ENCODE assay signal across 20 cellular contexts in genomic region chr15:65333441-65333820, GRCh38. TPM values are rescaled to one million over a fixed set of nuclear protein-coding genes. Genes with fewer than 3 reads are reported as not detected.
A peak's percentile ranks its signal among the peaks of the same experiment; 100 is the strongest.
DNase-seq lines count a peak whose midpoint lies in the region; ATAC-seq, FAIRE-seq and TF ChIP-seq lines count a peak whose summit lies in the region.
"Had no signal": no experiment of that assay in that cellular context is flagged by ENCODE, and none has a peak within 500 bp of the region (broad histone marks: within the 10 kb centered on the region; RNA-seq: fewer than 3 reads in every experiment).

No MANE protein-coding gene starts in this region.

- H3K4me3 ChIP-seq in BLaER1 (no peak overlapping the region), H7 (ENCODE audit: insufficient read depth, low read depth, low read length) (no peak overlapping the region), astrocyte (ENCODE audit: insufficient read depth, low read depth, low read length) (no peak overlapping the region), mesenchymal stem cell (ENCODE audit: insufficient read depth in 1 of 2, low read depth in 1 of 2, low read length in 2 of 2) (no peak overlapping the region), heart left ventricle (no peak overlapping the region)
- H3K4me3 ChIP-seq: PC-9 had no signal

- TF ChIP-seq POLR2A in heart left ventricle (IDR thresholded peaks at IDR 0.05): no peak

- no peak overlapping the region for H3K4ac ChIP-seq in mesenchymal stem cell (ENCODE audit: low read depth in 1 of 2, low read length in 2 of 2)

- no peak overlapping the region for H3K9ac ChIP-seq in BLaER1
- H3K9ac ChIP-seq in astrocyte (ENCODE audit: low read length): no peak overlapping the region
- H3K9ac ChIP-seq in mesenchymal stem cell (ENCODE audit: low read length): no peak overlapping the region

- no peaks in the 10 kb centered on the region for H3K79me1 ChIP-seq in mesenchymal stem cell (replicated peaks; ENCODE audit: low read length, poor library complexity, severe bottlenecking)

- no peak overlapping the region for H2BK5ac ChIP-seq in mesenchymal stem cell (ENCODE audit: low read depth, low read length, poor library complexity, severe bottlenecking)

- H4K20me1 ChIP-seq in BLaER1 (no peaks in the 10 kb centered on the region; the same call in 1 of the 2 replicates), astrocyte (ENCODE audit: insufficient read depth, low read length) (no peaks in the 10 kb centered on the region)

- H3K36me3 Mint-ChIP-seq in astrocyte (ENCODE audit: low read depth, unreplicated experiment): peaks cover 4% of the 10 kb centered on the region

- H3K36me3 ChIP-seq in BLaER1: no peaks in the 10 kb centered on the region
- H3K36me3 ChIP-seq in H7 (replicated peaks; ENCODE audit: control insufficient read depth, insufficient read depth, low read length): peaks cover 1% of the 10 kb centered on the region
- no peaks in the 10 kb centered on the region for H3K36me3 ChIP-seq in astrocyte (ENCODE audit: insufficient read depth, low read length)
- H3K36me3 ChIP-seq in mesenchymal stem cell (ENCODE audit: control insufficient read depth in 1 of 2, insufficient read depth in 2 of 2, low read depth in 1 of 2, low read length in 2 of 2): peaks cover 0 to 7% of the 10 kb centered on the region in 2 experiments
- no peaks in the 10 kb centered on the region for H3K36me3 ChIP-seq in heart left ventricle

- H3K14ac ChIP-seq in mesenchymal stem cell (ENCODE audit: low read length in 2 of 2): no peak overlapping the region

- whole genome bisulfite sequencing in mesenchymal stem cell: 43% methylated on average over 5 of the region's 5 CpGs
- 81 to 92% (median 87%) methylated on average over 5 of the region's 5 CpGs for WGBS in heart left ventricle, 4 donors

- FAIRE-seq in astrocyte (lab: Jason Lieb, UNC): no peak
- FAIRE-seq: GM19239 had no signal

- no peak for ATAC-seq in heart left ventricle

- H3K18ac ChIP-seq in mesenchymal stem cell (ENCODE audit: low read depth in 1 of 2, low read length in 2 of 2): no peak overlapping the region

- no peak overlapping the region for H3K23ac ChIP-seq in mesenchymal stem cell (ENCODE audit: low read length in 2 of 2)

- peak; percentile 57 for DNase-seq in H7
- no peak for DNase-seq in astrocyte (ENCODE audit: low read depth)
- DNase-seq in mesenchymal stem cell: no peak
- DNase-seq in DMS79 treated with DMSO at 0.1 percent for 48 hours (lab: John Stamatoyannopoulos, UW): no peak
- DNase-seq in HUDEP-2 (lab: John Stamatoyannopoulos, UW; ENCODE audit: unreplicated experiment in 76 of 76): no peak
- no peak for DNase-seq in heart left ventricle
- no peak for DNase-seq in NCI-H1092 treated with DMSO at 0.1 percent for 48 hours (lab: John Stamatoyannopoulos, UW)
- DNase-seq: AML-193; Calu3; CD4-positive, alpha-beta T cell; DND-41; GF-D8; Karpas-422; NCI-H187 treated with DMSO at 0.1 percent for 48 hours; NCI-H2227 treated with DMSO at 0.1 percent for 48 hours; PC-9; Right ventricle myocardium superior had no signal

- H3K4me3 Mint-ChIP-seq in astrocyte (ENCODE audit: unreplicated experiment): no peak overlapping the region
- H3K4me3 Mint-ChIP-seq: CD4-positive, alpha-beta T cell had no signal

- H3K9me3 ChIP-seq in BLaER1 (no peaks in the 10 kb centered on the region), astrocyte (ENCODE audit: insufficient read depth, low read depth, low read length) (no peaks in the 10 kb centered on the region), mesenchymal stem cell (ENCODE audit: control insufficient read depth, low read length) (no peaks in the 10 kb centered on the region), heart left ventricle (no peaks in the 10 kb centered on the region)

- no peak for TF ChIP-seq CTCF in astrocyte (IDR thresholded peaks at IDR 0.05; ENCODE audit: insufficient read depth, low read depth, low read length)
- no peak for TF ChIP-seq CTCF in heart left ventricle (IDR thresholded peaks at IDR 0.05)

- no peaks in the 10 kb centered on the region for H3K9me3 Mint-ChIP-seq in astrocyte (ENCODE audit: unreplicated experiment)
- H3K9me3 Mint-ChIP-seq: CD4-positive, alpha-beta T cell had no signal

- peak overlapping the region; percentile 18 for H3K27ac Mint-ChIP-seq in astrocyte (ENCODE audit: unreplicated experiment)
- H3K27ac Mint-ChIP-seq: CD4-positive, alpha-beta T cell had no signal

- intact Hi-C loops in heart left ventricle (cut with DNase I): loop anchor here in 1 of 10 donors (5.0 kb wide), 1 partner anchor 34 kb away; no protein-coding TSS in a partner anchor

- H3K27ac ChIP-seq in BLaER1: no peak overlapping the region
- no peak overlapping the region for H3K27ac ChIP-seq in astrocyte (ENCODE audit: low read depth, low read length)
- H3K27ac ChIP-seq in mesenchymal stem cell (ENCODE audit: low read length, poor library complexity, severe bottlenecking): no peak overlapping the region
- H3K27ac ChIP-seq in heart left ventricle: no peak overlapping the region
- H3K27ac ChIP-seq: PC-9 had no signal

- H3K4me1 Mint-ChIP-seq in astrocyte (ENCODE audit: low read depth, unreplicated experiment): peaks cover 7% of the 10 kb centered on the region

- H4K8ac ChIP-seq in mesenchymal stem cell (ENCODE audit: low read length): no peak overlapping the region

- H3K4me2 ChIP-seq in BLaER1 (peak overlapping the region; percentile 66), astrocyte (ENCODE audit: low read length) (no peak overlapping the region), mesenchymal stem cell (ENCODE audit: low read length, poor library complexity, severe bottlenecking) (no peak overlapping the region)
- H3K4me2 ChIP-seq: PC-9 had no signal

- no peak overlapping the region for H2BK12ac ChIP-seq in mesenchymal stem cell (ENCODE audit: low read length in 2 of 2)

- H3K4me1 ChIP-seq in BLaER1: peaks cover 66% of the 10 kb centered on the region
- no peaks in the 10 kb centered on the region for H3K4me1 ChIP-seq in astrocyte (ENCODE audit: insufficient read depth, low read length)
- H3K4me1 ChIP-seq in mesenchymal stem cell (ENCODE audit: control insufficient read depth, insufficient read depth, low read depth, low read length): peaks cover 17% of the 10 kb centered on the region
- no peaks in the 10 kb centered on the region for H3K4me1 ChIP-seq in heart left ventricle

- H3K27me3 Mint-ChIP-seq in astrocyte (ENCODE audit: low read depth, unreplicated experiment): peaks cover 27% of the 10 kb centered on the region

- H2AFZ ChIP-seq in astrocyte (ENCODE audit: low read depth, low read length) (no peak overlapping the region), mesenchymal stem cell (ENCODE audit: low read depth, low read length) (no peak overlapping the region)
- H2AFZ ChIP-seq: PC-9 had no signal

- H2BK15ac ChIP-seq in mesenchymal stem cell (ENCODE audit: low read depth, poor library complexity, severe bottlenecking): peak overlapping the region; percentile 74

- H3K79me2 ChIP-seq in astrocyte (ENCODE audit: insufficient read depth, low read length): no peaks in the 10 kb centered on the region

- no peak overlapping the region for H4K91ac ChIP-seq in mesenchymal stem cell (ENCODE audit: low read length)

- H2AK5ac ChIP-seq in mesenchymal stem cell (ENCODE audit: low read length, severe bottlenecking): no peak overlapping the region

- H3K27me3 ChIP-seq in BLaER1 (no peaks in the 10 kb centered on the region), H7 (ENCODE audit: control insufficient read depth, insufficient read depth, low read length) (no peaks in the 10 kb centered on the region), astrocyte (ENCODE audit: insufficient read depth, low read length) (peaks cover 18% of the 10 kb centered on the region), mesenchymal stem cell (ENCODE audit: control insufficient read depth in 1 of 2, insufficient read depth in 1 of 2, low read length in 2 of 2) (peaks cover 45 to 83% of the 10 kb centered on the region in 2 experiments), heart left ventricle (peaks cover 0 to 9% (median 0%) of the 10 kb centered on the region in 9 donors)

- no peak overlapping the region for H2BK120ac ChIP-seq in mesenchymal stem cell (ENCODE audit: low read depth, low read length)

RNA-seq across cellular contexts. Expression of gene RNU5B-1, which starts 29.0 kb away (rescaled TPM):
- not detected in 2 replicates for total RNA-seq in H7 (2014; rRNA removed; shearing (Covaris generic))
- total RNA-seq in astrocyte: 11.7 TPM in 1 of 2 replicates, not detected in the other
- not detected for polyA plus RNA-seq in mesenchymal stem cell (2013, experiment 1 of 2)
- polyA plus RNA-seq in mesenchymal stem cell (2013, experiment 2 of 2): not detected
- 10 to 100 TPM in 2 of 9 donors, not detected in 7; 18.6 to 30.4 TPM for total RNA-seq in heart left ventricle
- not detected for polyA plus RNA-seq in heart left ventricle
- total RNA-seq: H4, PC-9 had no signal

RNA-seq across cellular contexts. Expression of gene RNU5A-1, which starts 37.6 kb away (rescaled TPM):
- total RNA-seq in H7 (2014; rRNA removed; shearing (Covaris generic)): not detected in 2 replicates
- total RNA-seq in astrocyte (not detected in 2 replicates), heart left ventricle (not detected)
- not detected for polyA plus RNA-seq in mesenchymal stem cell (2013, experiment 1 of 2)
- not detected for polyA plus RNA-seq in mesenchymal stem cell (2013, experiment 2 of 2)
- not detected for polyA plus RNA-seq in heart left ventricle
- total RNA-seq: Calu3; CD4-positive, alpha-beta T cell; H4; PC-9; Right ventricle myocardium superior had no signal

RNA-seq across cellular contexts. Expression of gene IGDCC3, which starts 44.4 kb away (rescaled TPM):
- 38.3 and 39.7 TPM in 2 replicates for total RNA-seq in H7 (2014; rRNA removed; shearing (Covaris generic))
- total RNA-seq in astrocyte (8.4 and 11.0 TPM in 2 replicates), heart left ventricle (under 1 TPM in 3 of 9 donors, not detected in 6; 0.09 to 0.33 (median 0.22) TPM)
- 4.8 TPM for polyA plus RNA-seq in mesenchymal stem cell (2013, experiment 1 of 2)
- polyA plus RNA-seq in mesenchymal stem cell (2013, experiment 2 of 2): 4.8 TPM
- polyA plus RNA-seq in heart left ventricle: under 1 TPM in 1 of 2 donors, not detected in 1; 0.07 TPM
- total RNA-seq: Calu3; CD4-positive, alpha-beta T cell; H4 had no signal

RNA-seq across cellular contexts. Expression of gene PARP16, which starts 46.7 kb away (rescaled TPM):
- total RNA-seq in H7 (2014; rRNA removed; shearing (Covaris generic)): 5.9 and 11.3 TPM in 2 replicates
- total RNA-seq in astrocyte (2.7 and 4.7 TPM in 2 replicates), heart left ventricle (1 to 10 TPM; 2.7 to 7.0 (median 4.8) TPM)
- 3.5 TPM for polyA plus RNA-seq in mesenchymal stem cell (2013, experiment 1 of 2)
- 3.9 TPM for polyA plus RNA-seq in mesenchymal stem cell (2013, experiment 2 of 2)
- polyA plus RNA-seq in heart left ventricle: 1 to 10 TPM; 3.0 to 4.8 TPM
